ENCODE assay signal across 34 cellular contexts in the genomic region with DNA sequence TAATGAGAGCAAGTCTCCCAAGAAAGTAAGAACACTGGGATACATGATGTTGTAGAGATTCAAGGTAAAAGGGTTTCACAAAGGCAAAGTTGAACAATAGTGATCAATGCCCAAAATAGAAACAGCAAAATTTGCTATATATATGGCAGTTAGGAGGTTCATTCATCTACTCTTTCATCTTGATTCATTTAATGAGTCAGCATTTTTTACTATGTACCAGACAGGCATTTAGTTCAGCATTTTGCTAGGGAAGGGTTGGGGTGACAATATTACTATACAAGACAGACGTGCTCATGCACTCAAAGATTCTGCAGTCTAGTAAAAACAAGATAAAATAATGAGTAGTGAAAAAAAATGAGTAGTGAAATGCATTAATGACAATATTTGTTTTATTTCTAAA.
"Had no signal": no experiment of that assay in that cellular context is flagged by ENCODE, and none has a peak within 500 bp of the region (broad histone marks: within the 10 kb centered on the region; RNA-seq: fewer than 3 reads in every experiment).

No MANE protein-coding gene starts in this region.

- H3K9me3 ChIP-seq: adrenal gland, body of pancreas, breast epithelium had no signal

- ATAC-seq: activated CD8-positive, alpha-beta T cell treated with anti-CD3 and anti-CD28 coated beads for 36 hours; activated naive CD4-positive, alpha-beta T cell treated with anti-CD3 and anti-CD28 coated beads, Interleukin-2, amount 50 U/mL, for 72 hours; activated T-cell treated with anti-CD3 and anti-CD28 coated beads, Interleukin-2, amount 50 U/mL, for 4 hours; activated T-cell treated with anti-CD3 and anti-CD28 coated beads, Interleukin-2, amount 50 U/mL, for 72 hours; activated T-helper 17 cell treated with anti-CD3 and anti-CD28 coated beads, Interleukin-2, amount 50 U/mL, for 72 hours; body of pancreas had no signal

- H3K27ac ChIP-seq: adrenal gland, body of pancreas, brain microvascular endothelial cell, breast epithelium, VCaP had no signal

- H3K4me1 ChIP-seq: adrenal gland, body of pancreas, breast epithelium had no signal

- H3K36me3 ChIP-seq: adrenal gland, brain microvascular endothelial cell, breast epithelium had no signal

- H3K4me3 ChIP-seq: adrenal gland, body of pancreas, breast epithelium had no signal

- H3K27me3 ChIP-seq: adrenal gland, body of pancreas, brain microvascular endothelial cell, breast epithelium had no signal

- DNase-seq: activated B cell treated with CpG ODN at 0.5 μM for 24 hours; activated CD4-positive, alpha-beta memory T cell treated with anti-CD3 and anti-CD28 coated beads for 36 hours; activated CD4-positive, alpha-beta T cell treated with anti-CD3 and anti-CD28 coated beads for 4 hours; activated CD4-positive, alpha-beta T cell treated with anti-CD3 and anti-CD28 coated beads, Interleukin-2, amount 10 ng/mL, durations not matched to agents 24 days and 14 days; activated CD4-positive, alpha-beta T cell treated with anti-CD3 and anti-CD28 coated beads, Interleukin-2, amount 50 U/mL, for 1 hour; activated CD4-positive, alpha-beta T cell treated with anti-CD3 and anti-CD28 coated beads, Interleukin-2, amount 50 U/mL, for 4 hours; activated CD4-positive, CD25-positive, alpha-beta regulatory T cell treated with anti-CD3 and anti-CD28 coated beads, Interleukin-2, amount 50 U/mL, for 72 hours; activated CD8-positive, alpha-beta memory T cell treated with anti-CD3 and anti-CD28 coated beads, Interleukin-2, amount 50 U/mL, for 4 hours; activated CD8-positive, alpha-beta T cell treated with anti-CD3 and anti-CD28 coated beads for 36 hours; activated effector memory CD4-positive, alpha-beta T cell treated with anti-CD3 and anti-CD28 coated beads, Interleukin-2, amount 50 U/mL, for 16 hours; activated gamma-delta T cell treated with Interleukin-2 at 50 U/mL for 16 hours; activated naive CD4-positive, alpha-beta T cell; activated naive CD4-positive, alpha-beta T cell treated with anti-CD3 and anti-CD28 coated beads for 36 hours; activated naive CD4-positive, alpha-beta T cell treated with anti-CD3 and anti-CD28 coated beads, Interleukin-2, amount 50 U/mL, for 16 hours; activated naive CD8-positive, alpha-beta T cell treated with anti-CD3 and anti-CD28 coated beads for 36 hours; activated T-cell treated with anti-CD3 and anti-CD28 coated beads for 4 hours; activated T-cell treated with anti-CD3 and anti-CD28 coated beads, Interleukin-2, amount 50 U/mL, for 1 hour; activated T-cell treated with anti-CD3 and anti-CD28 coated beads, Interleukin-2, amount 50 U/mL, for 4 hours; activated T-cell treated with anti-CD3 and anti-CD28 coated beads, Interleukin-2, amount 50 U/mL, for 72 hours; adrenal gland; amniotic stem cell; aorta; body of pancreas; brain microvascular endothelial cell; central memory CD4-positive, alpha-beta T cell; T-helper 2 cell; T-helper 9 cell had no signal

- FAIRE-seq: astrocyte, colon, TTC549 had no signal
